In genomic region chr1:84603941-84604830, GRCh38 we compare ENCODE assay signal across 9 cellular contexts. TPM values are rescaled to one million over a fixed set of nuclear protein-coding genes. Genes with fewer than 3 reads are reported as not detected.
DNase-seq lines count a peak whose midpoint lies in the region; ATAC-seq and TF ChIP-seq lines count a peak whose summit lies in the region.
"Had no signal": no experiment of that assay in that cellular context is flagged by ENCODE, and none has a peak within 500 bp of the region (broad histone marks: within the 10 kb centered on the region; RNA-seq: fewer than 3 reads in every experiment).

No MANE protein-coding gene starts in this region.

- H3K27ac Mint-ChIP-seq in glutamatergic neuron (ENCODE audit: unreplicated experiment), result no peak overlapping the region
- H3K27ac Mint-ChIP-seq: naive B cell had no signal

- H3K27ac ChIP-seq in testis, result peak overlapping the region; percentile 67 to 87
- H3K27ac ChIP-seq in effector memory CD4-positive, alpha-beta T cell (ENCODE audit: insufficient read depth, low read length, poor library complexity, severe bottlenecking), result no peak overlapping the region

- peaks cover 7% of the 10 kb centered on the region for H3K27me3 Mint-ChIP-seq in glutamatergic neuron (ENCODE audit: unreplicated experiment)

- ATAC-seq in GM21447 (IDR thresholded peaks at IDR 0.05; ENCODE audit: unreplicated experiment), result no peak

- no peaks in the 10 kb centered on the region for H3K27me3 ChIP-seq in testis
- H3K27me3 ChIP-seq in effector memory CD4-positive, alpha-beta T cell (replicated peaks; ENCODE audit: control insufficient read depth, insufficient read depth, low read length, poor library complexity, severe bottlenecking), result no peaks in the 10 kb centered on the region

- H3K9me3 Mint-ChIP-seq in glutamatergic neuron (ENCODE audit: unreplicated experiment), result peaks cover 4% of the 10 kb centered on the region

- H3K4me1 ChIP-seq in testis, result peaks cover 9% of the 10 kb centered on the region
- no peaks in the 10 kb centered on the region for H3K4me1 ChIP-seq in effector memory CD4-positive, alpha-beta T cell (ENCODE audit: control insufficient read depth, insufficient read depth, low read length, poor library complexity, severe bottlenecking)

- no peaks in the 10 kb centered on the region for H3K9me3 ChIP-seq in testis
- H3K9me3 ChIP-seq in effector memory CD4-positive, alpha-beta T cell (ENCODE audit: control insufficient read depth, low read length), result peaks cover 13% of the 10 kb centered on the region

- H3K36me3 Mint-ChIP-seq in glutamatergic neuron (ENCODE audit: unreplicated experiment), result peaks cover 34% of the 10 kb centered on the region

- DNase-seq in HPDE6-E6E7 (ENCODE audit: extremely low spot score) (peak; percentile 82), hepatic stellate cell (ENCODE audit: low spot score) (peak; percentile 54), testis (no peak), glutamatergic neuron (no peak)
- DNase-seq in activated naive CD4-positive, alpha-beta T cell treated with anti-CD3 and anti-CD28 coated beads, Interleukin-2, amount 50 U/mL, for 16 hours, result no peak
- no peak for DNase-seq in effector memory CD4-positive, alpha-beta T cell
- DNase-seq: naive B cell had no signal

- H3K4me3 ChIP-seq in WI38 (ENCODE audit: low read depth, low read length), result peak overlapping the region; percentile 40
- H3K4me3 ChIP-seq in testis, result peak overlapping the region in 1 of 2 donors; percentile 16
- H3K4me3 ChIP-seq in effector memory CD4-positive, alpha-beta T cell (ENCODE audit: insufficient read depth, low read depth, low read length, poor library complexity, severe bottlenecking), result no peak overlapping the region

- no peak for TF ChIP-seq POLR2A in testis (IDR thresholded peaks at IDR 0.05)

- H3K4me3 Mint-ChIP-seq in glutamatergic neuron (ENCODE audit: unreplicated experiment), result no peak overlapping the region

- intact Hi-C loops in testis (cut with DNase I; ENCODE audit: low total_unique reads), result no loop called here

- H3K4me1 Mint-ChIP-seq in glutamatergic neuron (ENCODE audit: low read depth, unreplicated experiment), result no peaks in the 10 kb centered on the region

- no peaks in the 10 kb centered on the region for H3K36me3 ChIP-seq in testis (ENCODE audit: low read depth, missing control alignments)
- no peaks in the 10 kb centered on the region for H3K36me3 ChIP-seq in effector memory CD4-positive, alpha-beta T cell (ENCODE audit: control insufficient read depth, insufficient read depth, low read length)

- 53 to 57% methylated on average over 15 of the region's 15 CpGs for WGBS in testis, 2 donors

- TF ChIP-seq CTCF in WI38 (IDR thresholded peaks at IDR 0.05; ENCODE audit: low read depth, low read length), result peak; percentile 30; the same call in 1 of the 2 replicates
- peak in 2 of 3 experiments; percentile 33 to 49 for TF ChIP-seq CTCF in testis (IDR thresholded peaks at IDR 0.05)
- no peak for TF ChIP-seq CTCF in glutamatergic neuron (IDR thresholded peaks at IDR 0.05; ENCODE audit: partially characterized antibody, unreplicated experiment)

RNA-seq across cellular contexts. Expression of gene CTBS, which starts 29.9 kb away (rescaled TPM):
- total RNA-seq in testis, result 10 to 100 TPM in 1 of 2 donors, 1 to 10 TPM in 1; 9.9 to 17.8 TPM
- polyA plus RNA-seq in testis (ENCODE audit: insufficient read depth, low read depth, low replicate concordance), result 12.9 TPM
- 2.0 TPM for total RNA-seq in glutamatergic neuron (ENCODE audit: unreplicated experiment)

Comparison
In these comparisons a context has a peak if more than half of its experiments do, and no peak if none do; other contexts are left out.
1. DNase-seq: peak in HPDE6-E6E7 (single experiment) and hepatic stellate cell (single experiment); none in testis (single experiment), activated naive CD4-positive, alpha-beta T cell treated with anti-CD3 and anti-CD28 coated beads, Interleukin-2, amount 50 U/mL, for 16 hours (single experiment), glutamatergic neuron (single experiment) and effector memory CD4-positive, alpha-beta T cell (0 of 3).